23 cellular contexts compared by ENCODE assay signal in the genomic region with DNA sequence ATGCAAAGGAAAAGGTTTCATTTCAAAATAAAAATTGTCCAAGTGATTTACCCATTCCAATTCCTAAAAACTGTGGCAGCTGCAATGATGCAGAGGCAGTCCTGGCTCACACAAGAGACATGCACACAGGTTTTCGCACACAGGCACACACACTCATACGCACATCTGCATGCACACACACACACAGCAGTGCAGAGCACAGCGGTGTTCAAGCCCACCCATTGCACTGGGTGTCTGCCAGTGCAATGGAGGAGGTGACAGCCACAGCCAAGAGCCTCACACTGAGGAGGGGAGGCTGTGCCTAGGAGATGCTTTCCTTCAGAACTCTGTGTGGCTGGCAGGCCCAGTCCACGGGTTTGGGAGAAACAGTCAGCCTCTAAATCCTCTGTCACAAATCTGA.
"Had no signal": no experiment of that assay in that cellular context is flagged by ENCODE, and none has a peak within 500 bp of the region (broad histone marks: within the 10 kb centered on the region; RNA-seq: fewer than 3 reads in every experiment).

No MANE protein-coding gene starts in this region.

- FAIRE-seq: frontal cortex, keratinocyte, small intestine had no signal

- H3K9me3 Mint-ChIP-seq: naive thymus-derived CD4-positive, alpha-beta T cell; nephron; stimulated activated naive B cell treated with anti-CD40 and anti-IgM and Interleukin-4, amounts not matched to agents 10 μg/mL and 1 μg/mL and 100 μg/mL, for 72 hours; stimulated activated naive CD8-positive, alpha-beta T cell treated with anti-CD3 and anti-CD28 coated beads, Interleukin-15, Interleukin-2, amounts not matched to agents 100 ng/mL and 50 ng/mL, for 24 hours had no signal

- H3K27ac Mint-ChIP-seq: nephron; progenitor cell of endocrine pancreas; stimulated activated naive B cell treated with anti-CD40 and anti-IgM and Interleukin-4, amounts not matched to agents 10 μg/mL and 1 μg/mL and 100 μg/mL, for 72 hours; stimulated activated naive CD8-positive, alpha-beta T cell treated with anti-CD3 and anti-CD28 coated beads, Interleukin-15, Interleukin-2, amounts not matched to agents 100 ng/mL and 50 ng/mL, for 24 hours had no signal

- H3K36me3 ChIP-seq: left lung, neutrophil, right lobe of liver, transverse colon had no signal

- H3K27me3 ChIP-seq: neutrophil, right lobe of liver, transverse colon had no signal

- H3K27ac ChIP-seq: left lung, neutrophil, parathyroid adenoma, right lobe of liver, transverse colon had no signal

- DNase-seq: cerebellar nuclear complex; cortex of kidney; effector CD4-positive, alpha-beta T cell; head of caudate nucleus; left cardiac atrium; left lung; mammary epithelial cell; mesendoderm; midbrain; naive thymus-derived CD4-positive, alpha-beta T cell; right lobe of liver; small intestine; stimulated activated CD4-positive, alpha-beta T cell treated with anti-CD3 and anti-CD28 coated beads, Interleukin-15, amount 100 ng/mL, for 24 hours; stimulated activated CD4-positive, alpha-beta T cell treated with anti-CD3 and anti-CD28 coated beads, Interleukin-2, amount 100 ng/mL, for 48 hours; stimulated activated naive B cell treated with anti-CD40 and anti-IgM and Interleukin-4, amounts not matched to agents 10 μg/mL and 1 μg/mL and 100 μg/mL, for 72 hours; transverse colon had no signal

- H3K27me3 Mint-ChIP-seq: naive thymus-derived CD4-positive, alpha-beta T cell; progenitor cell of endocrine pancreas; stimulated activated naive CD8-positive, alpha-beta T cell treated with anti-CD3 and anti-CD28 coated beads, Interleukin-15, Interleukin-2, amounts not matched to agents 100 ng/mL and 50 ng/mL, for 24 hours had no signal

- H3K4me1 Mint-ChIP-seq: naive thymus-derived CD4-positive, alpha-beta T cell; nephron; stimulated activated naive B cell treated with anti-CD40 and anti-IgM and Interleukin-4, amounts not matched to agents 10 μg/mL and 1 μg/mL and 100 μg/mL, for 72 hours had no signal

- H3K9ac ChIP-seq: parathyroid adenoma had no signal

- H2AFZ ChIP-seq: parathyroid adenoma had no signal

- ATAC-seq: left cardiac atrium; left lung; naive thymus-derived CD4-positive, alpha-beta T cell; right lobe of liver; stimulated activated naive B cell treated with anti-CD40 and anti-IgM and Interleukin-4, amounts not matched to agents 10 μg/mL and 1 μg/mL and 100 μg/mL, for 72 hours had no signal

- H3K4me3 ChIP-seq: left lung, right lobe of liver, transverse colon had no signal

- H3K9me3 ChIP-seq: left lung, neutrophil, right lobe of liver, transverse colon had no signal

- H3K4me3 Mint-ChIP-seq: naive thymus-derived CD4-positive, alpha-beta T cell; nephron; stimulated activated naive B cell treated with anti-CD40 and anti-IgM and Interleukin-4, amounts not matched to agents 10 μg/mL and 1 μg/mL and 100 μg/mL, for 72 hours; stimulated activated naive CD8-positive, alpha-beta T cell treated with anti-CD3 and anti-CD28 coated beads, Interleukin-15, Interleukin-2, amounts not matched to agents 100 ng/mL and 50 ng/mL, for 24 hours had no signal

- H3K36me3 Mint-ChIP-seq: naive thymus-derived CD4-positive, alpha-beta T cell; stimulated activated naive B cell treated with anti-CD40 and anti-IgM and Interleukin-4, amounts not matched to agents 10 μg/mL and 1 μg/mL and 100 μg/mL, for 72 hours had no signal

- H3K4me1 ChIP-seq: left lung, parathyroid adenoma, right lobe of liver, transverse colon had no signal
